ENCODE assay signal across 12 cellular contexts in genomic region chr1:21297975-21298374, GRCh38. TPM values are rescaled to one million over a fixed set of nuclear protein-coding genes. Genes with fewer than 3 reads are reported as not detected.
A peak's percentile ranks its signal among the peaks of the same experiment; 100 is the strongest.
DNase-seq lines count a peak whose midpoint lies in the region; ATAC-seq and TF ChIP-seq lines count a peak whose summit lies in the region.
"Had no signal": no experiment of that assay in that cellular context is flagged by ENCODE, and none has a peak within 500 bp of the region (broad histone marks: within the 10 kb centered on the region; RNA-seq: fewer than 3 reads in every experiment).

No MANE protein-coding gene starts in this region.

- no peak overlapping the region for H2AFZ ChIP-seq in OCI-LY1 (ENCODE audit: low read length)
- H2AFZ ChIP-seq in OCI-LY7 (ENCODE audit: low read length), result no peak overlapping the region

- no peaks in the 10 kb centered on the region for H3K9me2 ChIP-seq in OCI-LY1 (ENCODE audit: low read depth, low read length)
- no peaks in the 10 kb centered on the region for H3K9me2 ChIP-seq in OCI-LY7 (ENCODE audit: insufficient read depth, low read length)

- intact Hi-C loops in OCI-LY7 (cut with micrococcal nuclease; ENCODE audit: unreplicated experiment), result no loop called here

- no peak overlapping the region for H3K9ac ChIP-seq in OCI-LY1 (ENCODE audit: low read length)

- peaks cover 75% of the 10 kb centered on the region for H3K4me1 ChIP-seq in CD8-positive, alpha-beta memory T cell (ENCODE audit: insufficient read depth, low read length)
- H3K4me1 ChIP-seq in OCI-LY1 (ENCODE audit: insufficient read depth, low read length, severe bottlenecking) (peaks cover 69% of the 10 kb centered on the region), OCI-LY7 (ENCODE audit: insufficient read depth, low read length, poor library complexity, severe bottlenecking) (peaks cover 57% of the 10 kb centered on the region)
- peaks cover 71% of the 10 kb centered on the region for H3K4me1 ChIP-seq in effector memory CD4-positive, alpha-beta T cell (ENCODE audit: control insufficient read depth, insufficient read depth, low read length, poor library complexity, severe bottlenecking)

- H3K79me2 ChIP-seq in OCI-LY1 (ENCODE audit: insufficient read depth, low read length) (no peaks in the 10 kb centered on the region), OCI-LY7 (ENCODE audit: insufficient read depth, low read depth, low read length) (no peaks in the 10 kb centered on the region)

- peaks cover 66 to 88% (median 84%) of the 10 kb centered on the region in 3 donors for H3K4me1 Mint-ChIP-seq in CD8-positive, alpha-beta memory T cell

- CTCF ChIA-PET in CD8-positive, alpha-beta memory T cell (lab: Charles Lee), result interaction anchor here (0.8 to 3.8 kb wide), 4 partner anchors 16 to 70 kb away, joined by 3 to 13 read pairs (median 6); no protein-coding TSS in a partner anchor
- CTCF ChIA-PET in OCI-LY7 (lab: Charles Lee; ENCODE audit: unreplicated experiment), result no interaction called here

- no peaks in the 10 kb centered on the region for H3K9me3 Mint-ChIP-seq in CD8-positive, alpha-beta memory T cell

- H3K36me3 Mint-ChIP-seq in CD8-positive, alpha-beta memory T cell, result peaks cover 0 to 5% (median 0%) of the 10 kb centered on the region in 3 donors

- H3K4me2 ChIP-seq in OCI-LY1 (ENCODE audit: low read length), result no peak overlapping the region
- no peak overlapping the region for H3K4me2 ChIP-seq in OCI-LY7 (ENCODE audit: low read length)

- H3K9me3 ChIP-seq in CD8-positive, alpha-beta memory T cell (ENCODE audit: low read length), result no peaks in the 10 kb centered on the region
- H3K9me3 ChIP-seq in OCI-LY1 (ENCODE audit: low read length) (no peaks in the 10 kb centered on the region), OCI-LY7 (ENCODE audit: low read length) (no peaks in the 10 kb centered on the region)
- H3K9me3 ChIP-seq in effector memory CD4-positive, alpha-beta T cell (ENCODE audit: control insufficient read depth, low read length), result no peaks in the 10 kb centered on the region

- H3K4me3 Mint-ChIP-seq in CD8-positive, alpha-beta memory T cell, result peak overlapping the region in 2 of 7 donors; percentile 19 to 41

- no peak overlapping the region for H3K4me3 ChIP-seq in CD8-positive, alpha-beta memory T cell (ENCODE audit: low read length)
- no peak overlapping the region for H3K4me3 ChIP-seq in OCI-LY1 (ENCODE audit: low read depth, low read length, poor library complexity, severe bottlenecking)
- H3K4me3 ChIP-seq in effector memory CD4-positive, alpha-beta T cell (ENCODE audit: insufficient read depth, low read depth, low read length, poor library complexity, severe bottlenecking), result no peak overlapping the region
- H3K4me3 ChIP-seq in OCI-LY7 (ENCODE audit: low read depth, low read length, poor library complexity, severe bottlenecking), result no peak overlapping the region

- ATAC-seq in omental fat pad (ENCODE audit: low FRiP score) (peak; percentile 38), HG03521 (IDR thresholded peaks at IDR 0.05; ENCODE audit: unreplicated experiment) (no peak)

- BruUV-seq in OCI-LY7 (replicated peaks; lab: Mats Ljungman, UMichigan), result no TSS peak

- H3F3A ChIP-seq in OCI-LY1 (ENCODE audit: insufficient read depth, low read length), result peaks cover 14% of the 10 kb centered on the region; the same call in 1 of the 2 replicates

- no peaks in the 10 kb centered on the region for H3K27me3 ChIP-seq in CD8-positive, alpha-beta memory T cell (ENCODE audit: insufficient read depth, low read length, poor library complexity, severe bottlenecking)
- H3K27me3 ChIP-seq in OCI-LY1 (ENCODE audit: insufficient read depth, low read length), result no peaks in the 10 kb centered on the region
- no peaks in the 10 kb centered on the region for H3K27me3 ChIP-seq in effector memory CD4-positive, alpha-beta T cell (replicated peaks; ENCODE audit: control insufficient read depth, insufficient read depth, low read length, poor library complexity, severe bottlenecking)

- DNase-seq in CD8-positive, alpha-beta memory T cell, result no peak
- DNase-seq in effector memory CD4-positive, alpha-beta T cell, result no peak
- DNase-seq in omental fat pad (ENCODE audit: low spot score) (no peak), NCI-H524 treated with DMSO at 0.1 percent for 48 hours (lab: John Stamatoyannopoulos, UW) (no peak), OCI-LY7 (ENCODE audit: low spot score) (no peak), cerebellum (ENCODE audit: low spot score) (no peak)
- DNase-seq: anterior cingulate cortex; DMS79 treated with DMSO at 0.1 percent for 48 hours; MM.1S; stimulated activated naive CD4-positive, alpha-beta T cell treated with Interleukin-2 at 50 U/mL for 16 hours had no signal

- no peak overlapping the region for H3K27ac ChIP-seq in CD8-positive, alpha-beta memory T cell (ENCODE audit: low read depth, low read length)
- H3K27ac ChIP-seq in OCI-LY1 (ENCODE audit: low read depth, low read length, poor library complexity, severe bottlenecking), result peak overlapping the region; percentile 64
- peak overlapping the region; percentile 53 for H3K27ac ChIP-seq in effector memory CD4-positive, alpha-beta T cell (ENCODE audit: insufficient read depth, low read length, poor library complexity, severe bottlenecking)
- no peak overlapping the region for H3K27ac ChIP-seq in OCI-LY7 (ENCODE audit: low read depth, low read length, poor library complexity, severe bottlenecking)

- H3K27ac Mint-ChIP-seq in CD8-positive, alpha-beta memory T cell, result peak overlapping the region; percentile 65 to 100 (median 96)

- no peak for TF ChIP-seq CTCF in OCI-LY1 (IDR thresholded peaks at IDR 0.05; ENCODE audit: low read length)
- TF ChIP-seq CTCF in omental fat pad (IDR thresholded peaks at IDR 0.05), result no peak
- TF ChIP-seq CTCF in OCI-LY7 (conservative IDR thresholded peaks at IDR 0.05; ENCODE audit: low read length), result no peak

- no peaks in the 10 kb centered on the region for H3K36me3 ChIP-seq in CD8-positive, alpha-beta memory T cell (ENCODE audit: insufficient read depth, low read length)
- H3K36me3 ChIP-seq in OCI-LY1 (ENCODE audit: insufficient read depth, low read length) (no peaks in the 10 kb centered on the region), OCI-LY7 (ENCODE audit: insufficient read depth, low read length) (no peaks in the 10 kb centered on the region)
- H3K36me3 ChIP-seq in effector memory CD4-positive, alpha-beta T cell (ENCODE audit: control insufficient read depth, insufficient read depth, low read length), result no peaks in the 10 kb centered on the region

- peaks cover 0 to 2% of the 10 kb centered on the region in 2 donors for H3K27me3 Mint-ChIP-seq in CD8-positive, alpha-beta memory T cell

- H4K20me1 ChIP-seq in OCI-LY1 (ENCODE audit: insufficient read depth, low read length), result no peaks in the 10 kb centered on the region
- no peaks in the 10 kb centered on the region for H4K20me1 ChIP-seq in OCI-LY7 (ENCODE audit: insufficient read depth, low read length)

- POLR2A ChIA-PET in CD8-positive, alpha-beta memory T cell (lab: Charles Lee), result interaction anchor here (0.7 kb wide), 1 partner anchor 187 kb away, joined by 4 read pairs; no protein-coding TSS in a partner anchor
- POLR2A ChIA-PET in OCI-LY7 (lab: Charles Lee), result interaction anchor here (0.9 kb wide), 1 partner anchor 37 kb away, joined by 3 read pairs; no protein-coding TSS in a partner anchor

RNA-seq across cellular contexts. Expression of gene ECE1, which starts 7.7 kb away (rescaled TPM):
- total RNA-seq in CD8-positive, alpha-beta memory T cell, result 10 to 100 TPM; 78.2 to 88.4 TPM
- polyA plus RNA-seq in CD8-positive, alpha-beta memory T cell, result 41.5 TPM
- total RNA-seq in omental fat pad (100 to 1,000 TPM in 2 of 4 donors, 10 to 100 TPM in 2; 43.5 to 158 (median 114) TPM), OCI-LY7 (2022) (25.3 and 32.8 TPM in 2 replicates), cerebellum (12.6 TPM)
- 13.5 and 20.0 TPM in 2 replicates for total RNA-seq in OCI-LY7 (2014; rRNA removed; shearing (Covaris generic))

Comparison
In these comparisons a context has a peak if more than half of its experiments do, and no peak if none do; other contexts are left out.
1. H3K27ac ChIP-seq: peak in OCI-LY1 (single experiment) and effector memory CD4-positive, alpha-beta T cell (single experiment); none in CD8-positive, alpha-beta memory T cell (single experiment) and OCI-LY7 (single experiment).